ENCODE assay signal across 21 cellular contexts in genomic region chr20:14193885-14194284, GRCh38.
DNase-seq lines count a peak whose midpoint lies in the region; ATAC-seq and TF ChIP-seq lines count a peak whose summit lies in the region.
"Had no signal": no experiment of that assay in that cellular context is flagged by ENCODE, and none has a peak within 500 bp of the region (broad histone marks: within the 10 kb centered on the region; RNA-seq: fewer than 3 reads in every experiment).

No MANE protein-coding gene starts in this region.

- DNase-seq in RKO (ENCODE audit: low spot score) (peak; percentile 21), fibroblast of villous mesenchyme (ENCODE audit: low read depth) (peak; percentile 4), cerebellar nuclear complex (lab: John Stamatoyannopoulos, UW) (no peak), glutamatergic neuron (no peak), AG20443 (ENCODE audit: low spot score) (no peak)
- DNase-seq in activated CD4-positive, alpha-beta T cell treated with anti-CD3 and anti-CD28 coated beads for 36 hours = no peak
- DNase-seq: activated naive CD4-positive, alpha-beta T cell treated with Interleukin-2 at 50 U/mL for 16 hours; AML-193; dorsolateral prefrontal cortex; lower lobe of right lung; naive thymus-derived CD4-positive, alpha-beta T cell; NCI-H187; NCI-H524 treated with DMSO at 0.1 percent for 48 hours; RPMI8226; spleen; uterus had no signal

- TF ChIP-seq CTCF in 22Rv1 (IDR thresholded peaks at IDR 0.05) = peak; percentile 32
- TF ChIP-seq CTCF in GM12872 (IDR thresholded peaks at IDR 0.05; ENCODE audit: insufficient read depth, low read depth, low read length) = 0 out of 3 replicates have a peak, but pooled peaks have one; percentile 12
- TF ChIP-seq CTCF in fibroblast of villous mesenchyme (IDR thresholded peaks at IDR 0.05; ENCODE audit: insufficient read depth, low read depth, low read length) = peak; percentile 27
- TF ChIP-seq CTCF in glutamatergic neuron (IDR thresholded peaks at IDR 0.05; ENCODE audit: partially characterized antibody, unreplicated experiment) = no peak

- peaks cover 5% of the 10 kb centered on the region for H3K9me3 Mint-ChIP-seq in activated CD4-positive, alpha-beta T cell treated with anti-CD3 and anti-CD28 coated beads for 36 hours (ENCODE audit: low read depth)
- no peaks in the 10 kb centered on the region for H3K9me3 Mint-ChIP-seq in glutamatergic neuron (ENCODE audit: unreplicated experiment)
- H3K9me3 Mint-ChIP-seq: brain had no signal

- intact Hi-C loops in activated CD4-positive, alpha-beta T cell treated with anti-CD3 and anti-CD28 coated beads for 36 hours (cut with DNase I, micrococcal nuclease) = no loop called here

- H3K36me3 Mint-ChIP-seq in activated CD4-positive, alpha-beta T cell treated with anti-CD3 and anti-CD28 coated beads for 36 hours (ENCODE audit: low read depth) = no peaks in the 10 kb centered on the region
- peaks cover 6% of the 10 kb centered on the region for H3K36me3 Mint-ChIP-seq in glutamatergic neuron (ENCODE audit: unreplicated experiment)
- H3K36me3 Mint-ChIP-seq: brain; naive thymus-derived CD4-positive, alpha-beta T cell; stimulated activated memory B cell treated with anti-CD40 and anti-IgM and Interleukin-4, amounts not matched to agents 10 μg/mL and 1 μg/mL and 100 μg/mL, for 72 hours had no signal

- no peaks in the 10 kb centered on the region for H3K4me1 Mint-ChIP-seq in activated CD4-positive, alpha-beta T cell treated with anti-CD3 and anti-CD28 coated beads for 36 hours
- H3K4me1 Mint-ChIP-seq in glutamatergic neuron (ENCODE audit: low read depth, unreplicated experiment) = peaks cover 7% of the 10 kb centered on the region
- H3K4me1 Mint-ChIP-seq: naive thymus-derived CD4-positive, alpha-beta T cell; stimulated activated memory B cell treated with anti-CD40 and anti-IgM and Interleukin-4, amounts not matched to agents 10 μg/mL and 1 μg/mL and 100 μg/mL, for 72 hours had no signal

- ATAC-seq in activated CD4-positive, alpha-beta T cell treated with anti-CD3 and anti-CD28 coated beads for 36 hours = no peak
- ATAC-seq: lower lobe of right lung; naive thymus-derived CD4-positive, alpha-beta T cell; stimulated activated memory B cell treated with anti-CD40 and anti-IgM and Interleukin-4, amounts not matched to agents 10 μg/mL and 1 μg/mL and 100 μg/mL, for 72 hours had no signal

- no peak overlapping the region for H3K4me3 ChIP-seq in fibroblast of villous mesenchyme (ENCODE audit: low read depth, low read length)
- H3K4me3 ChIP-seq: dorsolateral prefrontal cortex, lower lobe of right lung, spleen, uterus had no signal

- CTCF ChIA-PET in activated CD4-positive, alpha-beta T cell treated with anti-CD3 and anti-CD28 coated beads for 36 hours (lab: Charles Lee) = no interaction called here

- H3K27ac Mint-ChIP-seq in activated CD4-positive, alpha-beta T cell treated with anti-CD3 and anti-CD28 coated beads for 36 hours = no peak overlapping the region
- H3K27ac Mint-ChIP-seq in glutamatergic neuron (ENCODE audit: unreplicated experiment) = no peak overlapping the region
- H3K27ac Mint-ChIP-seq: brain; naive thymus-derived CD4-positive, alpha-beta T cell; progenitor cell of endocrine pancreas; stimulated activated memory B cell treated with anti-CD40 and anti-IgM and Interleukin-4, amounts not matched to agents 10 μg/mL and 1 μg/mL and 100 μg/mL, for 72 hours had no signal

- no peaks in the 10 kb centered on the region for H3K27me3 Mint-ChIP-seq in activated CD4-positive, alpha-beta T cell treated with anti-CD3 and anti-CD28 coated beads for 36 hours
- no peaks in the 10 kb centered on the region for H3K27me3 Mint-ChIP-seq in glutamatergic neuron (ENCODE audit: unreplicated experiment)
- H3K27me3 Mint-ChIP-seq: progenitor cell of endocrine pancreas; stimulated activated memory B cell treated with anti-CD40 and anti-IgM and Interleukin-4, amounts not matched to agents 10 μg/mL and 1 μg/mL and 100 μg/mL, for 72 hours had no signal

- H3K4me3 Mint-ChIP-seq in activated CD4-positive, alpha-beta T cell treated with anti-CD3 and anti-CD28 coated beads for 36 hours = no peak overlapping the region
- no peak overlapping the region for H3K4me3 Mint-ChIP-seq in glutamatergic neuron (ENCODE audit: unreplicated experiment)
- H3K4me3 Mint-ChIP-seq: brain; naive thymus-derived CD4-positive, alpha-beta T cell; stimulated activated memory B cell treated with anti-CD40 and anti-IgM and Interleukin-4, amounts not matched to agents 10 μg/mL and 1 μg/mL and 100 μg/mL, for 72 hours had no signal

- POLR2A ChIA-PET in activated CD4-positive, alpha-beta T cell treated with anti-CD3 and anti-CD28 coated beads for 36 hours (lab: Charles Lee) = no interaction called here

- no peak overlapping the region for H3K27ac ChIP-seq in 22Rv1
- H3K27ac ChIP-seq: lower lobe of right lung, spleen, uterus had no signal

Comparison
In these comparisons a context has a peak if more than half of its experiments do, and no peak if none do; other contexts are left out.
1. DNase-seq: peak in RKO (single experiment) and fibroblast of villous mesenchyme (single experiment); none in activated CD4-positive, alpha-beta T cell treated with anti-CD3 and anti-CD28 coated beads for 36 hours (single experiment), cerebellar nuclear complex (0 of 2), glutamatergic neuron (single experiment) and AG20443 (single experiment).